In the genomic region with DNA sequence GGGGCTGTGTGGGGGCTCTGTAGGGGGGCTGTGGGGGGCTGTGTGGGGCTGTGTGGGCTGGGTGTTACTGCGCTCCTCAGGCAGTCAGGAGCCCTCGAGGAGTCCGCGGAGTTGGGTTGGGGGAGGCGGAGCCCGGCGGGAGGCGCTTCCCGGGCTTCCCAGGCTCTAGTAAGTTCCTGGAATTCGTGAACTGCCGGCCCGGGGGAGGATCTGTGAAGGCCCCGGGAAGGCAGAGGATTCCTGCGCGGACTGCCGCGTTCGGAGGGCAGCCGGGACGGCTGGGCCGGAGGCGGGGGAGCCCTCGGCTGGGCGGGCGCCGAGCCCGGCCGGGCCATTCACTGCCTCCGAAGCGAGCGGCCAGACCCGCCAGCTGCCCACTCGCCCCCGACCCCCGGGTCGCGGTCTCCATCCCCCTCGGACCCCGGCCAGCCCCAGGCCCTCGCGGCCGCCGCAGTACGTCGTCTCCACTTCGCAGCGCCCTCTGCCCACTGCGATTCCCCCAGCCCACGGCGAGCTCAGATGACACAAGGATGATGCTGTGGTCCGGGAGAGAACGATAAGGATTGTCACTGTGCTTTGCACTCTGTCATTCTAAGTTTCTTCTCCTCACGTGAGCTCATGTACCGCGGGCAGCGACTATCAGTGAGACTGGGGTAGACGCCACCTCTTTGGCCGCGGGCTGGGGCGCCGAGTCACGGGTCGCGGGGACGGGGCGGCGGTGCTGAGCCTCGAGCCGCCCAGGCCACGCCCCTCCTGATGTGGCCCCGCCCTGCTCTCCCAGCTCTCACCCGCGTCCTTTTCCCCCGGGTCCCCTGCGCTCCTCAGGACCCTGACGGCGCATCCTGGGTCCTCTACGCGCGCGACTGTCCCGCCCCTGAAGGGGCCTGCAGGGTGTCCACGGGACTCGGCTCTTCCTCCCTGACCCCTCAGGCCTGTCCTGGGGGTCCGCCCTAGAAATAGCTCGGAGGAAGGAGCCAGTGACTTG, we compare ENCODE assay signal across 1 cellular context.
TF ChIP-seq lines count a peak whose summit lies in the region.

No MANE protein-coding gene starts in this region.

TF ChIP-seq in H1, 55 proteins besides CTCF, POLR2A, EP300 and RAD21 (continued from another document):
- no peak for TF ChIP-seq JUND (IDR thresholded peaks at IDR 0.05; ENCODE audit: low read length)
- TF ChIP-seq JUN (IDR thresholded peaks at IDR 0.05; ENCODE audit: low read depth, low read length): no peak
- no peak for TF ChIP-seq BRCA1 (IDR thresholded peaks at IDR 0.05; ENCODE audit: low read depth, low read length)
- TF ChIP-seq, protein P1, sequence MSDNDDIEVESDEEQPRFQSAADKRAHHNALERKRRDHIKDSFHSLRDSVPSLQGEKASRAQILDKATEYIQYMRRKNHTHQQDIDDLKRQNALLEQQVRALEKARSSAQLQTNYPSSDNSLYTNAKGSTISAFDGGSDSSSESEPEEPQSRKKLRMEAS (IDR thresholded peaks at IDR 0.05): peak; percentile 22; the same call in 1 of the 2 replicates
- TF ChIP-seq SRF (IDR thresholded peaks at IDR 0.05; ENCODE audit: low read depth, low read length): no peak
- 0 out of 4 replicates have a peak, but pooled peaks of 1 of the 2 experiments have one; percentile 5 for TF ChIP-seq SIN3A (conservative IDR thresholded peaks at IDR 0.05 in 1 of 2, IDR thresholded peaks at IDR 0.05 in 1 of 2; ENCODE audit: low read depth in 1 of 2, low read length in 2 of 2)
- TF ChIP-seq CBX8 (IDR thresholded peaks at IDR 0.05; ENCODE audit: borderline replicate concordance, low read depth, low read length): no peak
- TF ChIP-seq RXRA (IDR thresholded peaks at IDR 0.05; ENCODE audit: insufficient read depth, low read depth, low read length): no peak
- no peak for TF ChIP-seq PHF8 (conservative IDR thresholded peaks at IDR 0.05; ENCODE audit: low read depth, low read length)
- peak; percentile 79 for TF ChIP-seq KDM4A (IDR thresholded peaks at IDR 0.05; ENCODE audit: low read depth, low read length, severe bottlenecking)
- TF ChIP-seq, protein P2, sequence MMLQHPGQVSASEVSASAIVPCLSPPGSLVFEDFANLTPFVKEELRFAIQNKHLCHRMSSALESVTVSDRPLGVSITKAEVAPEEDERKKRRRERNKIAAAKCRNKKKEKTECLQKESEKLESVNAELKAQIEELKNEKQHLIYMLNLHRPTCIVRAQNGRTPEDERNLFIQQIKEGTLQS (IDR thresholded peaks at IDR 0.05; ENCODE audit: insufficient read depth, low read depth, low read length): no peak
- no peak for TF ChIP-seq CHD1 (IDR thresholded peaks at IDR 0.05; ENCODE audit: low read depth, low read length)
- no peak for TF ChIP-seq GABPA (IDR thresholded peaks at IDR 0.05; ENCODE audit: borderline replicate concordance, insufficient read depth, low read length)
- no peak for TF ChIP-seq SP4 (IDR thresholded peaks at IDR 0.05; ENCODE audit: low read length)
- TF ChIP-seq, protein P3, sequence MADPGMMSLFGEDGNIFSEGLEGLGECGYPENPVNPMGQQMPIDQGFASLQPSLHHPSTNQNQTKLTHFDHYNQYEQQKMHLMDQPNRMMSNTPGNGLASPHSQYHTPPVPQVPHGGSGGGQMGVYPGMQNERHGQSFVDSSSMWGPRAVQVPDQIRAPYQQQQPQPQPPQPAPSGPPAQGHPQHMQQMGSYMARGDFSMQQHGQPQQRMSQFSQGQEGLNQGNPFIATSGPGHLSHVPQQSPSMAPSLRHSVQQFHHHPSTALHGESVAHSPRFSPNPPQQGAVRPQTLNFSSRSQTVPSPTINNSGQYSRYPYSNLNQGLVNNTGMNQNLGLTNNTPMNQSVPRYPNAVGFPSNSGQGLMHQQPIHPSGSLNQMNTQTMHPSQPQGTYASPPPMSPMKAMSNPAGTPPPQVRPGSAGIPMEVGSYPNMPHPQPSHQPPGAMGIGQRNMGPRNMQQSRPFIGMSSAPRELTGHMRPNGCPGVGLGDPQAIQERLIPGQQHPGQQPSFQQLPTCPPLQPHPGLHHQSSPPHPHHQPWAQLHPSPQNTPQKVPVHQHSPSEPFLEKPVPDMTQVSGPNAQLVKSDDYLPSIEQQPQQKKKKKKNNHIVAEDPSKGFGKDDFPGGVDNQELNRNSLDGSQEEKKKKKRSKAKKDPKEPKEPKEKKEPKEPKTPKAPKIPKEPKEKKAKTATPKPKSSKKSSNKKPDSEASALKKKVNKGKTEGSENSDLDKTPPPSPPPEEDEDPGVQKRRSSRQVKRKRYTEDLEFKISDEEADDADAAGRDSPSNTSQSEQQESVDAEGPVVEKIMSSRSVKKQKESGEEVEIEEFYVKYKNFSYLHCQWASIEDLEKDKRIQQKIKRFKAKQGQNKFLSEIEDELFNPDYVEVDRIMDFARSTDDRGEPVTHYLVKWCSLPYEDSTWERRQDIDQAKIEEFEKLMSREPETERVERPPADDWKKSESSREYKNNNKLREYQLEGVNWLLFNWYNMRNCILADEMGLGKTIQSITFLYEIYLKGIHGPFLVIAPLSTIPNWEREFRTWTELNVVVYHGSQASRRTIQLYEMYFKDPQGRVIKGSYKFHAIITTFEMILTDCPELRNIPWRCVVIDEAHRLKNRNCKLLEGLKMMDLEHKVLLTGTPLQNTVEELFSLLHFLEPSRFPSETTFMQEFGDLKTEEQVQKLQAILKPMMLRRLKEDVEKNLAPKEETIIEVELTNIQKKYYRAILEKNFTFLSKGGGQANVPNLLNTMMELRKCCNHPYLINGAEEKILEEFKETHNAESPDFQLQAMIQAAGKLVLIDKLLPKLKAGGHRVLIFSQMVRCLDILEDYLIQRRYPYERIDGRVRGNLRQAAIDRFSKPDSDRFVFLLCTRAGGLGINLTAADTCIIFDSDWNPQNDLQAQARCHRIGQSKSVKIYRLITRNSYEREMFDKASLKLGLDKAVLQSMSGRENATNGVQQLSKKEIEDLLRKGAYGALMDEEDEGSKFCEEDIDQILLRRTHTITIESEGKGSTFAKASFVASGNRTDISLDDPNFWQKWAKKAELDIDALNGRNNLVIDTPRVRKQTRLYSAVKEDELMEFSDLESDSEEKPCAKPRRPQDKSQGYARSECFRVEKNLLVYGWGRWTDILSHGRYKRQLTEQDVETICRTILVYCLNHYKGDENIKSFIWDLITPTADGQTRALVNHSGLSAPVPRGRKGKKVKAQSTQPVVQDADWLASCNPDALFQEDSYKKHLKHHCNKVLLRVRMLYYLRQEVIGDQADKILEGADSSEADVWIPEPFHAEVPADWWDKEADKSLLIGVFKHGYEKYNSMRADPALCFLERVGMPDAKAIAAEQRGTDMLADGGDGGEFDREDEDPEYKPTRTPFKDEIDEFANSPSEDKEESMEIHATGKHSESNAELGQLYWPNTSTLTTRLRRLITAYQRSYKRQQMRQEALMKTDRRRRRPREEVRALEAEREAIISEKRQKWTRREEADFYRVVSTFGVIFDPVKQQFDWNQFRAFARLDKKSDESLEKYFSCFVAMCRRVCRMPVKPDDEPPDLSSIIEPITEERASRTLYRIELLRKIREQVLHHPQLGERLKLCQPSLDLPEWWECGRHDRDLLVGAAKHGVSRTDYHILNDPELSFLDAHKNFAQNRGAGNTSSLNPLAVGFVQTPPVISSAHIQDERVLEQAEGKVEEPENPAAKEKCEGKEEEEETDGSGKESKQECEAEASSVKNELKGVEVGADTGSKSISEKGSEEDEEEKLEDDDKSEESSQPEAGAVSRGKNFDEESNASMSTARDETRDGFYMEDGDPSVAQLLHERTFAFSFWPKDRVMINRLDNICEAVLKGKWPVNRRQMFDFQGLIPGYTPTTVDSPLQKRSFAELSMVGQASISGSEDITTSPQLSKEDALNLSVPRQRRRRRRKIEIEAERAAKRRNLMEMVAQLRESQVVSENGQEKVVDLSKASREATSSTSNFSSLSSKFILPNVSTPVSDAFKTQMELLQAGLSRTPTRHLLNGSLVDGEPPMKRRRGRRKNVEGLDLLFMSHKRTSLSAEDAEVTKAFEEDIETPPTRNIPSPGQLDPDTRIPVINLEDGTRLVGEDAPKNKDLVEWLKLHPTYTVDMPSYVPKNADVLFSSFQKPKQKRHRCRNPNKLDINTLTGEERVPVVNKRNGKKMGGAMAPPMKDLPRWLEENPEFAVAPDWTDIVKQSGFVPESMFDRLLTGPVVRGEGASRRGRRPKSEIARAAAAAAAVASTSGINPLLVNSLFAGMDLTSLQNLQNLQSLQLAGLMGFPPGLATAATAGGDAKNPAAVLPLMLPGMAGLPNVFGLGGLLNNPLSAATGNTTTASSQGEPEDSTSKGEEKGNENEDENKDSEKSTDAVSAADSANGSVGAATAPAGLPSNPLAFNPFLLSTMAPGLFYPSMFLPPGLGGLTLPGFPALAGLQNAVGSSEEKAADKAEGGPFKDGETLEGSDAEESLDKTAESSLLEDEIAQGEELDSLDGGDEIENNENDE (IDR thresholded peaks at IDR 0.05; ENCODE audit: insufficient replicate concordance, low read length): no peak
- no peak for TF ChIP-seq MAFK (IDR thresholded peaks at IDR 0.05; ENCODE audit: low read depth, low read length)
- TF ChIP-seq SP1 (IDR thresholded peaks at IDR 0.05; ENCODE audit: low read depth, low read length): no peak
- no peak for TF ChIP-seq CBX5 (IDR thresholded peaks at IDR 0.05; ENCODE audit: low read depth, low read length)
- TF ChIP-seq ASH2L (IDR thresholded peaks at IDR 0.05; ENCODE audit: low read length): peak; percentile 65
- no peak for TF ChIP-seq TCF12 (IDR thresholded peaks at IDR 0.05; ENCODE audit: low read depth, low read length)
- no peak for TF ChIP-seq POU5F1 (IDR thresholded peaks at IDR 0.05; ENCODE audit: low read depth, low read length)
- TF ChIP-seq NANOG (IDR thresholded peaks at IDR 0.05; ENCODE audit: insufficient read depth, low read depth, low read length, poor library complexity, severe bottlenecking): no peak
